Comparison of ENCODE assay signal across 24 cellular contexts in genomic region chr2:34547900-34548299, GRCh38.
"Had no signal": no experiment of that assay in that cellular context is flagged by ENCODE, and none has a peak within 500 bp of the region (broad histone marks: within the 10 kb centered on the region; RNA-seq: fewer than 3 reads in every experiment).

No MANE protein-coding gene starts in this region.

- H3K36me3 ChIP-seq: esophagus muscularis mucosa, heart right ventricle, neural progenitor cell, prostate gland, right atrium auricular region, sigmoid colon, transverse colon, upper lobe of right lung, uterus had no signal

- H3K4me2 ChIP-seq: neural progenitor cell had no signal

- H3K4me3 ChIP-seq: coronary artery, esophagus muscularis mucosa, heart right ventricle, lung, neural progenitor cell, prostate gland, right atrium auricular region, sigmoid colon, transverse colon, upper lobe of right lung, uterus had no signal

- ATAC-seq: foreskin keratinocyte; heart right ventricle; left ventricle myocardium superior; naive thymus-derived CD4-positive, alpha-beta T cell; stimulated activated naive B cell treated with anti-CD40 and anti-IgM and Interleukin-4, amounts not matched to agents 10 μg/mL and 1 μg/mL and 100 μg/mL, for 72 hours; upper lobe of right lung had no signal

- H3K27me3 ChIP-seq: esophagus muscularis mucosa, foreskin keratinocyte, heart right ventricle, neural progenitor cell, right atrium auricular region, sigmoid colon, transverse colon, upper lobe of right lung, uterus had no signal

- FAIRE-seq: endothelial cell of umbilical vein had no signal

- H3K9ac ChIP-seq: neural progenitor cell had no signal

- H3K9me3 ChIP-seq: esophagus muscularis mucosa, prostate gland, right atrium auricular region, transverse colon, upper lobe of right lung, uterus had no signal

- H3K4me1 ChIP-seq: esophagus muscularis mucosa, heart right ventricle, neural progenitor cell, prostate gland, right atrium auricular region, sigmoid colon, transverse colon, upper lobe of right lung, uterus had no signal

- H2AFZ ChIP-seq: neural progenitor cell had no signal

- H3K27ac ChIP-seq: coronary artery, esophagus muscularis mucosa, heart right ventricle, neural progenitor cell, prostate gland, right atrium auricular region, sigmoid colon, transverse colon, upper lobe of right lung, uterus had no signal

- DNase-seq: dermis blood vessel endothelial cell; effector memory CD4-positive, alpha-beta T cell; foreskin keratinocyte; glutamatergic neuron; heart right ventricle; hippocampal formation; immature natural killer cell; islet precursor cell; left ventricle myocardium superior; mesenchymal stem cell; midbrain; naive thymus-derived CD4-positive, alpha-beta T cell; sigmoid colon; stimulated activated naive B cell treated with anti-CD40 and anti-IgM and Interleukin-4, amounts not matched to agents 10 μg/mL and 1 μg/mL and 100 μg/mL, for 72 hours; transverse colon; upper lobe of right lung; uterus had no signal
